21 cellular contexts compared by ENCODE assay signal in genomic region chr13:112746044-112746443, GRCh38.
"Had no signal": no experiment of that assay in that cellular context is flagged by ENCODE, and none has a peak within 500 bp of the region (broad histone marks: within the 10 kb centered on the region; RNA-seq: fewer than 3 reads in every experiment).

No MANE protein-coding gene starts in this region.

- H3K27ac Mint-ChIP-seq: activated naive CD4-positive, alpha-beta T cell treated with anti-CD3 and anti-CD28 coated beads, Interleukin-2, amount 10 ng/mL, durations not matched to agents 7 days and 5 days; activated T-helper 2 cell treated with anti-CD3 and anti-CD28 coated beads, Interferon-gamma antibody, Interleukin-2, Interleukin-4, amounts not matched to agents 10 μg/mL and 5 μg/mL and 100 μg/mL, durations not matched to agents 14 hours and 24 hours and 36 hours; T-helper 2 cell treated with Interferon-gamma antibody and Interleukin-4, amounts not matched to agents 5 μg/mL and 100 μg/mL, for 36 hours had no signal

- H3K4me1 Mint-ChIP-seq: activated naive CD4-positive, alpha-beta T cell treated with anti-CD3 and anti-CD28 coated beads, Interleukin-2, amount 10 ng/mL, durations not matched to agents 7 days and 5 days had no signal

- ATAC-seq: activated T-cell treated with anti-CD3 and anti-CD28 coated beads, Interleukin-2, amount 50 U/mL, for 4 hours; left cardiac atrium; mucosa of descending colon had no signal

- H3K27ac ChIP-seq: epithelial cell of prostate, heart right ventricle, sigmoid colon, WERI-Rb-1 had no signal

- H3K27me3 ChIP-seq: cardiac muscle cell, heart right ventricle, sigmoid colon had no signal

- H3K4me3 ChIP-seq: cardiac muscle cell, heart right ventricle, mucosa of descending colon, sigmoid colon had no signal

- H3K9me3 ChIP-seq: heart right ventricle, mucosa of descending colon, sigmoid colon had no signal

- DNase-seq: activated CD4-positive, alpha-beta T cell treated with anti-CD3 and anti-CD28 coated beads for 1 hour; activated CD4-positive, alpha-beta T cell treated with anti-CD3 and anti-CD28 coated beads, Interleukin-2, amount 50 U/mL, for 1 hour; activated CD8-positive, alpha-beta memory T cell treated with anti-CD3 and anti-CD28 coated beads, Interleukin-2, amount 50 U/mL, for 48 hours; activated naive CD4-positive, alpha-beta T cell treated with anti-CD3 and anti-CD28 coated beads, Interleukin-2, amount 10 ng/mL, durations not matched to agents 7 days and 5 days; activated T-cell treated with anti-CD3 and anti-CD28 coated beads, Interleukin-2, amount 50 U/mL, for 4 hours; amygdala; cortex of kidney; heart right ventricle; left cardiac atrium; mesendoderm; mucosa of descending colon; nephron progenitor cell; nucleus accumbens; sigmoid colon; stimulated activated CD4-positive, alpha-beta T cell treated with anti-CD3 and anti-CD28 coated beads, Interleukin-4, amount 100 ng/mL, for 1 hour; stimulated activated naive CD4-positive, alpha-beta T cell; WERI-Rb-1 had no signal

- H3K36me3 ChIP-seq: cardiac muscle cell, heart right ventricle, sigmoid colon, WERI-Rb-1 had no signal

- H3K9me3 Mint-ChIP-seq: activated naive CD4-positive, alpha-beta T cell treated with anti-CD3 and anti-CD28 coated beads, Interleukin-2, amount 10 ng/mL, durations not matched to agents 7 days and 5 days; activated T-cell treated with anti-CD3 and anti-CD28 coated beads, Interleukin-2, amount 50 U/mL, for 4 hours; activated T-helper 2 cell treated with anti-CD3 and anti-CD28 coated beads, Interferon-gamma antibody, Interleukin-2, Interleukin-4, amounts not matched to agents 10 μg/mL and 5 μg/mL and 100 μg/mL, durations not matched to agents 14 hours and 24 hours and 36 hours; nephron progenitor cell; T-helper 2 cell treated with Interferon-gamma antibody and Interleukin-4, amounts not matched to agents 5 μg/mL and 100 μg/mL, for 36 hours had no signal

- H3K27me3 Mint-ChIP-seq: activated naive CD4-positive, alpha-beta T cell treated with anti-CD3 and anti-CD28 coated beads, Interleukin-2, amount 10 ng/mL, durations not matched to agents 7 days and 5 days had no signal

- H3K36me3 Mint-ChIP-seq: activated naive CD4-positive, alpha-beta T cell treated with anti-CD3 and anti-CD28 coated beads, Interleukin-2, amount 10 ng/mL, durations not matched to agents 7 days and 5 days had no signal

- H3K4me3 Mint-ChIP-seq: activated naive CD4-positive, alpha-beta T cell treated with anti-CD3 and anti-CD28 coated beads, Interleukin-2, amount 10 ng/mL, durations not matched to agents 7 days and 5 days; activated T-cell treated with anti-CD3 and anti-CD28 coated beads, Interleukin-2, amount 50 U/mL, for 4 hours; nephron progenitor cell; T-helper 2 cell treated with Interferon-gamma antibody and Interleukin-4, amounts not matched to agents 5 μg/mL and 100 μg/mL, for 36 hours had no signal
